In genomic region chr4:38785901-38786402, GRCh38 we compare ENCODE assay signal across 11 cellular contexts. TPM values are rescaled to one million over a fixed set of nuclear protein-coding genes. Genes with fewer than 3 reads are reported as not detected.
DNase-seq lines count a peak whose midpoint lies in the region; ATAC-seq and TF ChIP-seq lines count a peak whose summit lies in the region.
"Had no signal": no experiment of that assay in that cellular context is flagged by ENCODE, and none has a peak within 500 bp of the region (broad histone marks: within the 10 kb centered on the region; RNA-seq: fewer than 3 reads in every experiment).

No MANE protein-coding gene starts in this region.

- peak overlapping the region; percentile 44 for H3K4me3 Mint-ChIP-seq in activated T-cell treated with anti-CD3 and anti-CD28 coated beads, Interleukin-2, amount 50 U/mL, for 4 hours
- H3K4me3 Mint-ChIP-seq: activated naive CD4-positive, alpha-beta T cell treated with anti-CD3 and anti-CD28 coated beads, Interleukin-2, amount 50 U/mL, for 24 hours; nephron had no signal

- no peaks in the 10 kb centered on the region for H3K36me3 Mint-ChIP-seq in activated T-cell treated with anti-CD3 and anti-CD28 coated beads, Interleukin-2, amount 50 U/mL, for 4 hours (ENCODE audit: insufficient read depth)

- H3K27ac ChIP-seq in stomach = peak overlapping the region in 2 of 5 donors; percentile 45 to 57

- no peak for DNase-seq in activated T-cell treated with anti-CD3 and anti-CD28 coated beads, Interleukin-2, amount 50 U/mL, for 4 hours
- DNase-seq in activated T-cell treated with anti-CD3 and anti-CD28 coated beads, Interleukin-2, amount 50 U/mL, for 48 hours = no peak
- DNase-seq in SIG-M5 treated with dmso at 0.1 percent for 504 hours (lab: John Stamatoyannopoulos, UW; ENCODE audit: unreplicated experiment) (peak; percentile 87), putamen (ENCODE audit: low spot score) (peak; percentile 42), stomach (no peak), NCI-H2196 (lab: John Stamatoyannopoulos, UW; ENCODE audit: unreplicated experiment) (no peak)
- DNase-seq: NCI-H1105 treated with DMSO at 0.1 percent for 48 hours had no signal

- 84 to 93% (median 89%) methylated on average over 8 of the region's 8 CpGs for WGBS in stomach, 5 donors

- TF ChIP-seq POLR2A in stomach (IDR thresholded peaks at IDR 0.05) = no peak

- no peak for TF ChIP-seq CTCF in stomach (IDR thresholded peaks at IDR 0.05)

- intact Hi-C loops in stomach (cut with DNase I; ENCODE audit: low total_unique reads) = no loop called here

- H3K27me3 Mint-ChIP-seq in activated T-cell treated with anti-CD3 and anti-CD28 coated beads, Interleukin-2, amount 50 U/mL, for 4 hours (ENCODE audit: low read depth) = peaks cover 3% of the 10 kb centered on the region
- H3K27me3 Mint-ChIP-seq: activated naive CD4-positive, alpha-beta T cell treated with anti-CD3 and anti-CD28 coated beads, Interleukin-2, amount 50 U/mL, for 24 hours had no signal

- H3K4me3 ChIP-seq in stomach = no peak overlapping the region

- H3K9me3 ChIP-seq in stomach = no peaks in the 10 kb centered on the region

- peaks cover 0 to 23% (median 2%) of the 10 kb centered on the region in 4 donors for H3K4me1 ChIP-seq in stomach

- peaks cover 7% of the 10 kb centered on the region for H3K4me1 Mint-ChIP-seq in activated T-cell treated with anti-CD3 and anti-CD28 coated beads, Interleukin-2, amount 50 U/mL, for 4 hours (ENCODE audit: low read depth)

- H3K9me3 Mint-ChIP-seq in activated T-cell treated with anti-CD3 and anti-CD28 coated beads, Interleukin-2, amount 50 U/mL, for 4 hours = peaks cover 11% of the 10 kb centered on the region

- no peaks in the 10 kb centered on the region for H3K36me3 ChIP-seq in stomach

- no peaks in the 10 kb centered on the region for H3K27me3 ChIP-seq in stomach

- ATAC-seq in activated T-cell treated with anti-CD3 and anti-CD28 coated beads, Interleukin-2, amount 50 U/mL, for 4 hours = no peak
- ATAC-seq in HG02973 (IDR thresholded peaks at IDR 0.05; ENCODE audit: unreplicated experiment) (peak; percentile 64), GM19324 (IDR thresholded peaks at IDR 0.05; ENCODE audit: low FRiP score, unreplicated experiment) (no peak)

- TF ChIP-seq EP300 in stomach (IDR thresholded peaks at IDR 0.05) = no peak

RNA-seq across cellular contexts. Expression of gene TLR10, which starts 3.2 kb away (rescaled TPM):
- total RNA-seq in activated T-cell treated with anti-CD3 and anti-CD28 coated beads, Interleukin-2, amount 50 U/mL, for 4 hours = under 1 TPM in 2 of 3 donors, not detected in 1; 0.13 to 0.22 TPM
- total RNA-seq in stomach = 1 to 10 TPM in 1 of 5 donors, under 1 TPM in 1, not detected in 3; 0.72 to 1.1 TPM
- polyA plus RNA-seq in stomach = under 1 TPM in 2 of 3 donors, not detected in 1; 0.15 to 0.60 TPM

RNA-seq across cellular contexts. Expression of gene TLR1, which starts 18.6 kb away (rescaled TPM):
- 1 to 10 TPM in 2 of 3 donors, under 1 TPM in 1; 0.53 to 2.0 (median 1.1) TPM for total RNA-seq in activated T-cell treated with anti-CD3 and anti-CD28 coated beads, Interleukin-2, amount 50 U/mL, for 4 hours
- total RNA-seq in stomach = 10 to 100 TPM in 1 of 5 donors, 1 to 10 TPM in 3, not detected in 1; 5.3 to 37.4 (median 6.9) TPM
- 1 to 10 TPM; 1.2 to 2.9 (median 1.5) TPM for polyA plus RNA-seq in stomach

Comparison
In these comparisons a context has a peak if more than half of its experiments do, and no peak if none do; other contexts are left out.
1. DNase-seq: peak in SIG-M5 treated with dmso at 0.1 percent for 504 hours (single experiment) and putamen (single experiment); none in activated T-cell treated with anti-CD3 and anti-CD28 coated beads, Interleukin-2, amount 50 U/mL, for 4 hours (single experiment), activated T-cell treated with anti-CD3 and anti-CD28 coated beads, Interleukin-2, amount 50 U/mL, for 48 hours (0 of 2), stomach (single experiment) and NCI-H2196 (single experiment).